In genomic region chr7:151724250-151724915, GRCh38 we compare ENCODE assay signal across 18 cellular contexts.
DNase-seq lines count a peak whose midpoint lies in the region; ATAC-seq and TF ChIP-seq lines count a peak whose summit lies in the region.
"Had no signal": no experiment of that assay in that cellular context is flagged by ENCODE, and none has a peak within 500 bp of the region (broad histone marks: within the 10 kb centered on the region; RNA-seq: fewer than 3 reads in every experiment).

No MANE protein-coding gene starts in this region.

- no peaks in the 10 kb centered on the region for H3K27me3 Mint-ChIP-seq in stimulated activated naive B cell treated with anti-CD40 and anti-IgM and Interleukin-4, amounts not matched to agents 10 μg/mL and 1 μg/mL and 100 μg/mL, for 72 hours
- no peaks in the 10 kb centered on the region for H3K27me3 Mint-ChIP-seq in MCF 10A (ENCODE audit: insufficient read depth, unreplicated experiment)

- POLR2A ChIA-PET in MCF 10A (lab: Yijun Ruan, JAX), result no interaction called here

- DNase-seq in heart left ventricle (peak in 1 of 5 donors; percentile 47), Right ventricle myocardium inferior (ENCODE audit: missing footprints) (no peak), NCI-H526 treated with DMSO at 0.1 percent for 48 hours (lab: John Stamatoyannopoulos, UW) (peak; percentile 15), mesenchymal stem cell (no peak), NCI-H748 treated with DMSO at 0.1 percent for 48 hours (lab: John Stamatoyannopoulos, UW) (no peak), EL (no peak), MCF 10A (ENCODE audit: unreplicated experiment) (no peak)
- no peak for DNase-seq in stimulated activated naive B cell treated with anti-CD40 and anti-IgM and Interleukin-4, amounts not matched to agents 10 μg/mL and 1 μg/mL and 100 μg/mL, for 72 hours
- DNase-seq: 8988T, MM.1S, NCI-H1048, NCI-H1436, NCI-H187 treated with DMSO at 0.1 percent for 48 hours, NCI-H2107, NCI-H2227 treated with DMSO at 0.1 percent for 48 hours, NCI-H510A treated with DMSO at 0.1 percent for 48 hours, OCI-M1 had no signal

- no peak overlapping the region for H2BK120ac ChIP-seq in mesenchymal stem cell (ENCODE audit: low read depth, low read length)

- H3K36me3 ChIP-seq in heart left ventricle, result no peaks in the 10 kb centered on the region
- no peaks in the 10 kb centered on the region for H3K36me3 ChIP-seq in mesenchymal stem cell (ENCODE audit: control insufficient read depth in 1 of 2, insufficient read depth in 2 of 2, low read depth in 1 of 2, low read length in 2 of 2)

- H3K36me3 Mint-ChIP-seq in stimulated activated naive B cell treated with anti-CD40 and anti-IgM and Interleukin-4, amounts not matched to agents 10 μg/mL and 1 μg/mL and 100 μg/mL, for 72 hours, result peaks cover 3 to 6% of the 10 kb centered on the region in 2 donors
- H3K36me3 Mint-ChIP-seq in MCF 10A (ENCODE audit: insufficient read depth, unreplicated experiment), result no peaks in the 10 kb centered on the region

- H3K23ac ChIP-seq in mesenchymal stem cell (ENCODE audit: low read length in 2 of 2), result no peak overlapping the region

- H3K14ac ChIP-seq in mesenchymal stem cell (ENCODE audit: low read length in 2 of 2), result no peak overlapping the region

- H3K79me1 ChIP-seq in mesenchymal stem cell (replicated peaks; ENCODE audit: low read length, poor library complexity, severe bottlenecking), result no peaks in the 10 kb centered on the region

- peaks cover 0 to 83% (median 41%) of the 10 kb centered on the region in 12 donors for H3K4me1 ChIP-seq in heart left ventricle
- peaks cover 39% of the 10 kb centered on the region for H3K4me1 ChIP-seq in mesenchymal stem cell (ENCODE audit: control insufficient read depth, insufficient read depth, low read depth, low read length)

- peak overlapping the region in 1 of 2 experiments; percentile 45 for H3K18ac ChIP-seq in mesenchymal stem cell (ENCODE audit: low read depth in 1 of 2, low read length in 2 of 2)

- H2BK15ac ChIP-seq in mesenchymal stem cell (ENCODE audit: low read depth, poor library complexity, severe bottlenecking), result no peak overlapping the region

- no peak for TF ChIP-seq POLR2A in heart left ventricle (IDR thresholded peaks at IDR 0.05)

- ATAC-seq in heart left ventricle (no peak), Right ventricle myocardium inferior (no peak)
- no peak for ATAC-seq in stimulated activated naive B cell treated with anti-CD40 and anti-IgM and Interleukin-4, amounts not matched to agents 10 μg/mL and 1 μg/mL and 100 μg/mL, for 72 hours (replicated peaks)

- H3K27me3 ChIP-seq in heart left ventricle (no peaks in the 10 kb centered on the region), mesenchymal stem cell (ENCODE audit: control insufficient read depth in 1 of 2, insufficient read depth in 1 of 2, low read length in 2 of 2) (peaks cover 0 to 3% of the 10 kb centered on the region in 2 experiments)

- H3K27ac ChIP-seq in heart left ventricle, result peak overlapping the region in 8 of 12 donors; percentile 18 to 97 (median 67)
- H3K27ac ChIP-seq in mesenchymal stem cell (ENCODE audit: low read length, poor library complexity, severe bottlenecking), result no peak overlapping the region

- peak overlapping the region; percentile 60 for H4K91ac ChIP-seq in mesenchymal stem cell (ENCODE audit: low read length)

- H2AK5ac ChIP-seq in mesenchymal stem cell (ENCODE audit: low read length, severe bottlenecking), result peak overlapping the region; percentile 69

- no peak overlapping the region for H2BK12ac ChIP-seq in mesenchymal stem cell (ENCODE audit: low read length in 2 of 2)

- H3K9me3 ChIP-seq in heart left ventricle, result no peaks in the 10 kb centered on the region
- H3K9me3 ChIP-seq in mesenchymal stem cell (ENCODE audit: control insufficient read depth, low read length), result no peaks in the 10 kb centered on the region

- peak overlapping the region in 1 of 2 donors; percentile 70 for H3K4me3 Mint-ChIP-seq in stimulated activated naive B cell treated with anti-CD40 and anti-IgM and Interleukin-4, amounts not matched to agents 10 μg/mL and 1 μg/mL and 100 μg/mL, for 72 hours
- no peak overlapping the region for H3K4me3 Mint-ChIP-seq in MCF 10A (ENCODE audit: unreplicated experiment)
- H3K4me3 Mint-ChIP-seq: CD14-positive monocyte had no signal

- H2AFZ ChIP-seq in mesenchymal stem cell (ENCODE audit: low read depth, low read length), result no peak overlapping the region

- H3K4me3 ChIP-seq in heart left ventricle (no peak overlapping the region), mesenchymal stem cell (ENCODE audit: insufficient read depth in 1 of 2, low read depth in 1 of 2, low read length in 2 of 2) (no peak overlapping the region)

- 88 to 95% (median 93%) methylated on average over 26 to 29 of the region's 29 CpGs for WGBS in heart left ventricle, 4 donors
- WGBS in mesenchymal stem cell, result 87% methylated on average over 28 of the region's 29 CpGs

- no TSS peak for BruUV-seq in MCF 10A (replicated peaks; lab: Mats Ljungman, UMichigan)

- peaks cover 27 to 55% of the 10 kb centered on the region in 2 donors for H3K4me1 Mint-ChIP-seq in stimulated activated naive B cell treated with anti-CD40 and anti-IgM and Interleukin-4, amounts not matched to agents 10 μg/mL and 1 μg/mL and 100 μg/mL, for 72 hours
- H3K4me1 Mint-ChIP-seq in MCF 10A (ENCODE audit: insufficient read depth, unreplicated experiment), result peaks cover 24% of the 10 kb centered on the region

- no peak overlapping the region for H2BK5ac ChIP-seq in mesenchymal stem cell (ENCODE audit: low read depth, low read length, poor library complexity, severe bottlenecking)

- H3K27ac Mint-ChIP-seq in stimulated activated naive B cell treated with anti-CD40 and anti-IgM and Interleukin-4, amounts not matched to agents 10 μg/mL and 1 μg/mL and 100 μg/mL, for 72 hours, result peak overlapping the region; percentile 85
- H3K27ac Mint-ChIP-seq in MCF 10A (ENCODE audit: low read depth, unreplicated experiment), result no peak overlapping the region

- no peak overlapping the region for H4K8ac ChIP-seq in mesenchymal stem cell (ENCODE audit: low read length)

- intact Hi-C loops in heart left ventricle (cut with DNase I), result no loop called here
- intact Hi-C loops in Right ventricle myocardium inferior (cut with DNase I), result loop anchor here (10.0 kb wide), 1 partner anchor 90 kb away; no protein-coding TSS in a partner anchor
- intact Hi-C loops in MCF 10A (cut with micrococcal nuclease), result no loop called here

- H3K4ac ChIP-seq in mesenchymal stem cell (ENCODE audit: low read depth in 1 of 2, low read length in 2 of 2), result no peak overlapping the region

- no peak for TF ChIP-seq CTCF in heart left ventricle (IDR thresholded peaks at IDR 0.05)
- no peak for TF ChIP-seq CTCF in MCF 10A (IDR thresholded peaks at IDR 0.05; ENCODE audit: unreplicated experiment)

- CTCF ChIA-PET in MCF 10A (lab: Yijun Ruan, JAX), result interaction anchor here (0.7 to 0.9 kb wide), 2 partner anchors 21 to 30 kb away, joined by 3 to 4 read pairs; no protein-coding TSS in a partner anchor

- no peak overlapping the region for H3K4me2 ChIP-seq in mesenchymal stem cell (ENCODE audit: low read length, poor library complexity, severe bottlenecking)

- no peak overlapping the region for H3K9ac ChIP-seq in mesenchymal stem cell (ENCODE audit: low read length)

- no peaks in the 10 kb centered on the region for H3K9me3 Mint-ChIP-seq in stimulated activated naive B cell treated with anti-CD40 and anti-IgM and Interleukin-4, amounts not matched to agents 10 μg/mL and 1 μg/mL and 100 μg/mL, for 72 hours
- H3K9me3 Mint-ChIP-seq in MCF 10A (ENCODE audit: unreplicated experiment), result no peaks in the 10 kb centered on the region
